ENCODE assay signal across 15 cellular contexts in the genomic region with DNA sequence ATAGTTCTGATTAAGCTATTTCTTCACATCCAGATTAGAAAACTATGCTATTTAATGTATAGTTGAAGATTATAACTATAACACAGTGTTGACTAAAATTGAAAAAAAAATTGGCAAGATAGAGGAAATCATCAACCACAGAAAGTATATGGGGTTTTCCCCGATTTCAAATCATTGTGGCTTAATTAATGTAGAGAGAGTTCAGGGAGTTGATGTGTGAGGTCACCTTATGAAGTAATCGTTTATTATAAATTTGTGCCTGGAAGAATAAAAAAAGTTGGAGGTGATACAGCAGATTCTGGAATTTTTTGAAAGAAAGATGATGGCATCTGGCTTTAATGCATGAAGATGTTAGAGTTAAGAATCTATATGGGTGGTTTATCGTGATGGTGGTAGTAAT.
DNase-seq lines count a peak whose midpoint lies in the region; ATAC-seq, FAIRE-seq and TF ChIP-seq lines count a peak whose summit lies in the region.
"Had no signal": no experiment of that assay in that cellular context is flagged by ENCODE, and none has a peak within 500 bp of the region (broad histone marks: within the 10 kb centered on the region; RNA-seq: fewer than 3 reads in every experiment).

No MANE protein-coding gene starts in this region.

- no peaks in the 10 kb centered on the region for H3K27me3 ChIP-seq in GM06990 (replicated peaks; ENCODE audit: control insufficient read depth, insufficient read depth, low read length)
- H3K27me3 ChIP-seq in bronchial epithelial cell (ENCODE audit: control insufficient read depth, insufficient read depth, low read length): no peaks in the 10 kb centered on the region
- H3K27me3 ChIP-seq: upper lobe of left lung had no signal

- TF ChIP-seq CTCF in GM06990 (IDR thresholded peaks at IDR 0.05; ENCODE audit: insufficient read depth, low read length, poor library complexity, severe bottlenecking) (no peak), bronchial epithelial cell (IDR thresholded peaks at IDR 0.05; ENCODE audit: insufficient read depth, low read length, severe bottlenecking) (no peak)

- H3K36me3 ChIP-seq in GM06990 (ENCODE audit: control insufficient read depth, insufficient read depth, low read length) (no peaks in the 10 kb centered on the region), bronchial epithelial cell (ENCODE audit: control insufficient read depth, insufficient read depth, low read length) (no peaks in the 10 kb centered on the region)
- H3K36me3 ChIP-seq: upper lobe of left lung had no signal

- DNase-seq in GM06990 (ENCODE audit: extremely low read depth, insufficient read length) (peak; percentile 44), bronchial epithelial cell (ENCODE audit: low read depth) (peak; percentile 42), NCI-H1694 treated with DMSO at 0.1 percent for 48 hours (lab: John Stamatoyannopoulos, UW) (no peak), NCI-H1417 (lab: John Stamatoyannopoulos, UW) (no peak), anterior cingulate cortex (lab: John Stamatoyannopoulos, UW) (no peak), amniotic stem cell (lab: John Stamatoyannopoulos, UW) (no peak)
- DNase-seq: KG1; NCI-H1436 treated with DMSO at 0.1 percent for 48 hours; NCI-H446 treated with DMSO at 0.1 percent for 48 hours; stimulated activated CD4-positive, alpha-beta T cell treated with anti-CD3 and anti-CD28 coated beads, Interleukin-4, amount 100 ng/mL, for 4 hours had no signal

- no peak for FAIRE-seq in bronchial epithelial cell (lab: Jason Lieb, UNC)
- FAIRE-seq: astrocyte had no signal

- no peak overlapping the region for H3K4me3 ChIP-seq in GM06990 (replicated peaks; ENCODE audit: low read depth, low read length)
- H3K4me3 ChIP-seq in bronchial epithelial cell (ENCODE audit: low read depth, low read length): no peak overlapping the region
- H3K4me3 ChIP-seq: upper lobe of left lung had no signal

- ATAC-seq in GM18907 (IDR thresholded peaks at IDR 0.05; ENCODE audit: unreplicated experiment) (peak; percentile 76), HG03159 (IDR thresholded peaks at IDR 0.05; ENCODE audit: unreplicated experiment) (peak; percentile 70)
- ATAC-seq: SK-N-SH treated with all-trans-retinoic acid at 6 μM for 48 hours had no signal

Comparison
In these comparisons a context has a peak if more than half of its experiments do, and no peak if none do; other contexts are left out.
1. DNase-seq: peak in GM06990 (single experiment) and bronchial epithelial cell (single experiment); none in NCI-H1694 treated with DMSO at 0.1 percent for 48 hours (single experiment), NCI-H1417 (0 of 3), anterior cingulate cortex (0 of 58) and amniotic stem cell (single experiment).